8 cellular contexts compared by ENCODE assay signal in the genomic region with DNA sequence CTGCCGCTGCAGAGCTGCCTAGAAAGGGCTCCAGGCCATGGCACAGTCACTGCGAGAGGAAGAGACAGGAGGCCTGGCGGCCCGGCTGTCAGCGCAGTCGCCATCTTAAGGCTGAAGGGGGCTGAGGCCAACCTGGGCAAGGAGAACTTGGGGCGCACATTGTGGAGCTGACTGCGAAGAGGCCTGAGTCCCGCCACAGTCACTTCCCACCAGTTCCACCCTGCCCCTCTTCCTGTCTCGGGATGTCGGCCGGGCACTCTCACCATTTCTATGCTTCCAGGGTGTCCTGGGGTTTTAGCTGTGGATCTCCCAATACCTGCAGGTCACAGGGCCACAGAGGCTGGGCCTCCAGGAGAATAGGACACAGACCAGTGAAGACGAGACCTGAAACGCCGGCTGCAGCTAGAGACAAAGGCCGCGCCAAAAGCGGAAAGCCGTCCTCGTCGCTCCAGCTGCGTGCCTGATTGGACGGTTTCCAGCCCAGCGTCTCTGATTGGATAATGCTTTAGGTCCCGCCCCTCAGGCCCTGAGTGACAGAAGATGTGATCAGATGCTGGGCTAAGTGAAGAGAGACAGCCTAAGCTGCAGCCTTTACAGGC.
DNase-seq lines count a peak whose midpoint lies in the region; ATAC-seq lines count a peak whose summit lies in the region.

No MANE protein-coding gene starts in this region.

- peak; percentile 96 for DNase-seq in Ammon's horn (ENCODE audit: low spot score)
- peak; percentile 62 for DNase-seq in M059J (ENCODE audit: low read depth)
- DNase-seq in activated CD4-positive, CD25-positive, alpha-beta regulatory T cell (lab: John Stamatoyannopoulos, UW): peak; percentile 58 to 78 (median 64)
- DNase-seq in central memory CD4-positive, alpha-beta T cell: peak; percentile 85
- peak; percentile 94 for DNase-seq in iris pigment epithelial cell (ENCODE audit: low read depth)
- DNase-seq in smooth muscle cell of the brain vasculature (ENCODE audit: low read depth, low spot score): peak; percentile 76
- no peak for DNase-seq in NCI-H2107 treated with DMSO at 0.1 percent for 48 hours (lab: John Stamatoyannopoulos, UW; ENCODE audit: unreplicated experiment)

- ATAC-seq in GM19452 (IDR thresholded peaks at IDR 0.05; ENCODE audit: unreplicated experiment): peak; percentile 82
